In the genomic region with DNA sequence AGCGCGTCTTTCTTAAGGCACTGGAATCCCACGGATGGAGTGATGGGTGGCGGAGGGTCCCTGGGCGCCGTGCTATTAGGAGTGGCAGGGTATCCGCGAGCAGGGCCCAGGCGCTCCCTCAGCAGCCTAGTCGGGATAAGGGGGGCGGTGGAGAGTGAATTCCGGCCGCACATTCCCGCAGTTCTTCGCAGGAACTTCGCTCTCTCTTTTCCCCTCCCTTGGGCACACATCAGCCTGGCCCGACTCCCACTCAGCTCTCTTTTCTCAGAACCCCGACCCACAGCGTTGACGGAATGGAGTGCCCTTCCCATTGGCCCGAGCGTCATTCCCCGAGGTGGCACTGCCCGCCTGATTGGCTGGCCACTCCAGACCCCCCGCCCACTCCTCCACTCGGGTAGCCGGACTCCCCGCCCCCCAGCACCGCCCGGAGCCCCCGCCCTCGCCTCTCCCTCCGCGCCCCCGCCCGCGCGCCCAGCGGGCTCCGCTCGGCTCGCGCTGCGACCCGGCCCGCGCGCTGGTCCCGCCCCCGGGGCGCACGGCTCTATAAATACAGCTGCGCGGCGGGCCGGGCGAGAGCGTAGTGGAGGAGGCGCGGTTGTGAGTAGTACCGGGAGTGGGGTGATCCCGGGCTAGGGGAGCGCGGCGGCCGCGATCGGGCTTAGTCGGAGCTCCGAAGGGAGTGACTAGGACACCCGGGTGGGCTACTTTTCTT, we compare ENCODE assay signal across 8 cellular contexts. TPM values are rescaled to one million over a fixed set of nuclear protein-coding genes. Genes with fewer than 3 reads are reported as not detected.
DNase-seq lines count a peak whose midpoint lies in the region; ATAC-seq and TF ChIP-seq lines count a peak whose summit lies in the region.
"Had no signal": no experiment of that assay in that cellular context is flagged by ENCODE, and none has a peak within 500 bp of the region (broad histone marks: within the 10 kb centered on the region; RNA-seq: fewer than 3 reads in every experiment).

A gene with protein sequence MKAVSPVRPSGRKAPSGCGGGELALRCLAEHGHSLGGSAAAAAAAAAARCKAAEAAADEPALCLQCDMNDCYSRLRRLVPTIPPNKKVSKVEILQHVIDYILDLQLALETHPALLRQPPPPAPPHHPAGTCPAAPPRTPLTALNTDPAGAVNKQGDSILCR (plus strand): TSS at position 572 of the 712 bp plus-strand sequence. CDS start 385 bp downstream, outside the sequence.

- no peaks in the 10 kb centered on the region for H3K9me3 ChIP-seq in endodermal cell (ENCODE audit: control insufficient read depth, low read length)
- no peaks in the 10 kb centered on the region for H3K9me3 ChIP-seq in HAP-1

- H3K36me3 Mint-ChIP-seq in GM23338 (ENCODE audit: low read depth): peaks cover 3% of the 10 kb centered on the region; the same call in 1 of the 3 replicates
- peaks cover 17% of the 10 kb centered on the region for H3K36me3 Mint-ChIP-seq in endodermal cell (ENCODE audit: low read depth)

- ATAC-seq in GM23338 (peak; percentile 80), GM18858 (IDR thresholded peaks at IDR 0.05; ENCODE audit: unreplicated experiment) (no peak)

- peaks cover 38% of the 10 kb centered on the region for H3K27me3 ChIP-seq in GM23338 (ENCODE audit: insufficient read depth)
- H3K27me3 ChIP-seq in endodermal cell (ENCODE audit: control insufficient read depth, insufficient read depth, low read length, poor library complexity, severe bottlenecking): peaks cover 20% of the 10 kb centered on the region
- H3K27me3 ChIP-seq in HAP-1 (ENCODE audit: low read depth): peaks cover 14% of the 10 kb centered on the region

- H3K4me3 ChIP-seq in GM23338: peak within 1 kb of the TSS; percentile 59
- H3K4me3 ChIP-seq in endodermal cell (ENCODE audit: low read length): peak within 1 kb of the TSS; percentile 90
- peak within 1 kb of the TSS; percentile 81 for H3K4me3 ChIP-seq in lower leg skin (ENCODE audit: low read depth, poor library complexity, severe bottlenecking)
- H3K4me3 ChIP-seq in HAP-1: no peak within 1 kb of the TSS

- 0 out of 2 replicates have a peak within 1 kb of the TSS, but pooled peaks have one; percentile 42 for H3K27ac Mint-ChIP-seq in GM23338
- peak within 1 kb of the TSS; percentile 95 for H3K27ac Mint-ChIP-seq in endodermal cell
- H3K27ac Mint-ChIP-seq: activated B cell treated with CpG ODN at 0.5 μM for 24 hours had no signal

- 0 to 1% methylated on average over 23 to 69 of the region's 71 CpGs for WGBS in endodermal cell (ENCODE audit: insufficient coverage in 1 of 2, insufficient read length in 1 of 2), 2 experiments
- WGBS in lower leg skin, 2 donors: 1 to 2% methylated on average over 43 to 66 of the region's 71 CpGs

- H3K27me3 Mint-ChIP-seq in GM23338 (ENCODE audit: insufficient read depth, low read depth, poor library complexity) (peaks cover 20% of the 10 kb centered on the region), endodermal cell (ENCODE audit: insufficient read depth) (peaks cover 23% of the 10 kb centered on the region)

- H3K79me2 ChIP-seq in GM23338 (replicated peaks; ENCODE audit: insufficient read depth): no peaks in the 10 kb centered on the region

- H3K4me1 ChIP-seq in GM23338 (ENCODE audit: insufficient read depth) (peaks cover 27% of the 10 kb centered on the region), endodermal cell (ENCODE audit: control insufficient read depth, insufficient read depth, low read length) (peaks cover 14% of the 10 kb centered on the region), HAP-1 (no peaks in the 10 kb centered on the region)

- H3K36me3 ChIP-seq in GM23338 (ENCODE audit: insufficient read depth): no peaks in the 10 kb centered on the region
- no peaks in the 10 kb centered on the region for H3K36me3 ChIP-seq in endodermal cell (ENCODE audit: control insufficient read depth, insufficient read depth, low read length)
- no peaks in the 10 kb centered on the region for H3K36me3 ChIP-seq in HAP-1 (replicated peaks)

- H3K9ac ChIP-seq in endodermal cell (ENCODE audit: extremely low read depth, low read length, poor library complexity, severe bottlenecking): peak within 1 kb of the TSS; percentile 68

- no peaks in the 10 kb centered on the region for H3F3A ChIP-seq in GM23338 (replicated peaks; ENCODE audit: low read depth)

- in situ Hi-C loops in HAP-1 (cut with MboI; ENCODE audit: low sequenced_read_pairs): no loop called here

- DNase-seq in GM23338 (ENCODE audit: low spot score) (peak; percentile 97), NCI-H748 treated with DMSO at 0.1 percent for 48 hours (lab: John Stamatoyannopoulos, UW) (peak; percentile 99), endodermal cell (peak; percentile 99), lower leg skin (ENCODE audit: low spot score in 2 of 2) (peak; percentile 93 to 99), HAP-1 (ENCODE audit: low spot score in 2 of 2) (no peak)
- DNase-seq: activated B cell treated with CpG ODN at 0.5 μM for 24 hours had no signal

- no peaks in the 10 kb centered on the region for H4K20me1 ChIP-seq in GM23338 (replicated peaks; ENCODE audit: insufficient read depth)

- peak within 1 kb of the TSS; percentile 83; the same call in 1 of the 2 replicates for H3K27ac ChIP-seq in GM23338 (ENCODE audit: low read depth)
- H3K27ac ChIP-seq in endodermal cell (ENCODE audit: low read depth, low read length): peak within 1 kb of the TSS; percentile 82
- peak within 1 kb of the TSS; percentile 44 for H3K27ac ChIP-seq in temporal lobe (ENCODE audit: low read depth, low read length)

- H3K4me1 Mint-ChIP-seq in GM23338 (peaks cover 24% of the 10 kb centered on the region), endodermal cell (peaks cover 22% of the 10 kb centered on the region)

- peak in 1 of 2 donors; percentile 84 for TF ChIP-seq POLR2A in lower leg skin (IDR thresholded peaks at IDR 0.05)

- no peaks in the 10 kb centered on the region for H3K9me2 ChIP-seq in GM23338 (ENCODE audit: insufficient read depth)

- peak within 1 kb of the TSS; percentile 88 for H3K4me3 Mint-ChIP-seq in GM23338
- H3K4me3 Mint-ChIP-seq in endodermal cell: peak within 1 kb of the TSS; percentile 78
- H3K4me3 Mint-ChIP-seq: activated B cell treated with CpG ODN at 0.5 μM for 24 hours had no signal

- peak within 1 kb of the TSS; percentile 75; the same call in 1 of the 2 replicates for H2AFZ ChIP-seq in GM23338

- peak within 1 kb of the TSS; percentile 87 for H3K4me2 ChIP-seq in GM23338

- TF ChIP-seq CTCF in GM23338 (conservative IDR thresholded peaks at IDR 0.05; ENCODE audit: low read depth in 2 of 2): no peak
- no peak for TF ChIP-seq CTCF in endodermal cell (conservative IDR thresholded peaks at IDR 0.05)
- no peak for TF ChIP-seq CTCF in lower leg skin (IDR thresholded peaks at IDR 0.05)

- intact Hi-C loops in lower leg skin (cut with DNase I; ENCODE audit: low total_unique reads): no loop called here

- no peaks in the 10 kb centered on the region for H3K9me3 Mint-ChIP-seq in GM23338
- no peaks in the 10 kb centered on the region for H3K9me3 Mint-ChIP-seq in endodermal cell

TF ChIP-seq in GM23338, 12 proteins besides CTCF, POLR2A, EP300 and RAD21 (continues in another document):
- TF ChIP-seq, protein P1, sequence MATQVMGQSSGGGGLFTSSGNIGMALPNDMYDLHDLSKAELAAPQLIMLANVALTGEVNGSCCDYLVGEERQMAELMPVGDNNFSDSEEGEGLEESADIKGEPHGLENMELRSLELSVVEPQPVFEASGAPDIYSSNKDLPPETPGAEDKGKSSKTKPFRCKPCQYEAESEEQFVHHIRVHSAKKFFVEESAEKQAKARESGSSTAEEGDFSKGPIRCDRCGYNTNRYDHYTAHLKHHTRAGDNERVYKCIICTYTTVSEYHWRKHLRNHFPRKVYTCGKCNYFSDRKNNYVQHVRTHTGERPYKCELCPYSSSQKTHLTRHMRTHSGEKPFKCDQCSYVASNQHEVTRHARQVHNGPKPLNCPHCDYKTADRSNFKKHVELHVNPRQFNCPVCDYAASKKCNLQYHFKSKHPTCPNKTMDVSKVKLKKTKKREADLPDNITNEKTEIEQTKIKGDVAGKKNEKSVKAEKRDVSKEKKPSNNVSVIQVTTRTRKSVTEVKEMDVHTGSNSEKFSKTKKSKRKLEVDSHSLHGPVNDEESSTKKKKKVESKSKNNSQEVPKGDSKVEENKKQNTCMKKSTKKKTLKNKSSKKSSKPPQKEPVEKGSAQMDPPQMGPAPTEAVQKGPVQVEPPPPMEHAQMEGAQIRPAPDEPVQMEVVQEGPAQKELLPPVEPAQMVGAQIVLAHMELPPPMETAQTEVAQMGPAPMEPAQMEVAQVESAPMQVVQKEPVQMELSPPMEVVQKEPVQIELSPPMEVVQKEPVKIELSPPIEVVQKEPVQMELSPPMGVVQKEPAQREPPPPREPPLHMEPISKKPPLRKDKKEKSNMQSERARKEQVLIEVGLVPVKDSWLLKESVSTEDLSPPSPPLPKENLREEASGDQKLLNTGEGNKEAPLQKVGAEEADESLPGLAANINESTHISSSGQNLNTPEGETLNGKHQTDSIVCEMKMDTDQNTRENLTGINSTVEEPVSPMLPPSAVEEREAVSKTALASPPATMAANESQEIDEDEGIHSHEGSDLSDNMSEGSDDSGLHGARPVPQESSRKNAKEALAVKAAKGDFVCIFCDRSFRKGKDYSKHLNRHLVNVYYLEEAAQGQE (IDR thresholded peaks at IDR 0.05; ENCODE audit: unreplicated experiment): peak; percentile 10
- no peak for TF ChIP-seq STAT1 (IDR thresholded peaks at IDR 0.05; ENCODE audit: unreplicated experiment)
- TF ChIP-seq ZNF331 (CRISPR knock-in tag; IDR thresholded peaks at IDR 0.05; ENCODE audit: low read depth): no peak
- TF ChIP-seq EZH2 (IDR thresholded peaks at IDR 0.05; ENCODE audit: low read depth, unreplicated experiment): no peak
- TF ChIP-seq EZH2phosphoT487 (IDR thresholded peaks at IDR 0.05; ENCODE audit: unreplicated experiment): no peak
- TF ChIP-seq NANOG (IDR thresholded peaks at IDR 0.05; ENCODE audit: borderline replicate concordance): no peak
- TF ChIP-seq, protein P2, sequence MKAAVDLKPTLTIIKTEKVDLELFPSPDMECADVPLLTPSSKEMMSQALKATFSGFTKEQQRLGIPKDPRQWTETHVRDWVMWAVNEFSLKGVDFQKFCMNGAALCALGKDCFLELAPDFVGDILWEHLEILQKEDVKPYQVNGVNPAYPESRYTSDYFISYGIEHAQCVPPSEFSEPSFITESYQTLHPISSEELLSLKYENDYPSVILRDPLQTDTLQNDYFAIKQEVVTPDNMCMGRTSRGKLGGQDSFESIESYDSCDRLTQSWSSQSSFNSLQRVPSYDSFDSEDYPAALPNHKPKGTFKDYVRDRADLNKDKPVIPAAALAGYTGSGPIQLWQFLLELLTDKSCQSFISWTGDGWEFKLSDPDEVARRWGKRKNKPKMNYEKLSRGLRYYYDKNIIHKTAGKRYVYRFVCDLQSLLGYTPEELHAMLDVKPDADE (IDR thresholded peaks at IDR 0.05): no peak
- 0 out of 2 replicates have a peak, but pooled peaks have one; percentile 3 for TF ChIP-seq CREB1 (CRISPR knock-in tag; IDR thresholded peaks at IDR 0.05; ENCODE audit: low read depth)
- peak; percentile 94 for TF ChIP-seq POLR2AphosphoS5 (IDR thresholded peaks at IDR 0.05; ENCODE audit: low read depth)

RNA-seq across cellular contexts. Expression of the gene that starts here (rescaled TPM):
- total RNA-seq in GM23338 (2014; rRNA removed; shearing (Covaris generic)): 7.0 and 8.2 TPM in 2 replicates
- polyA plus RNA-seq in GM23338 (2016; fragmentation: Nextera tagmentation; extraction: Ambion mirVana): 3.7 and 7.5 TPM in 2 replicates
- 10 to 100 TPM; 38.5 to 39.3 TPM for total RNA-seq in endodermal cell
- 63.6 TPM for polyA plus RNA-seq in endodermal cell (2013, experiment 1 of 2)
- 50.1 TPM for polyA plus RNA-seq in endodermal cell (2013, experiment 2 of 2)
- total RNA-seq in lower leg skin: 100 to 1,000 TPM; 210 to 294 (median 234) TPM
- total RNA-seq in temporal lobe: 76.7 TPM
- total RNA-seq: activated B cell treated with CpG ODN at 0.5 μM for 24 hours had no signal

Comparison
In these comparisons a context has a peak if more than half of its experiments do, and no peak if none do; other contexts are left out.
1. DNase-seq: peak in GM23338 (single experiment), NCI-H748 treated with DMSO at 0.1 percent for 48 hours (single experiment), endodermal cell (single experiment) and lower leg skin (2 of 2); none in HAP-1 (0 of 2).
2. Peak in every context shown above with its lines, with median percentiles within 50 percentile points of each other: H3K27ac ChIP-seq.